In genomic region chr7:9226500-9226899, GRCh38 we compare ENCODE assay signal across 23 cellular contexts.
"Had no signal": no experiment of that assay in that cellular context is flagged by ENCODE, and none has a peak within 500 bp of the region (broad histone marks: within the 10 kb centered on the region; RNA-seq: fewer than 3 reads in every experiment).

No MANE protein-coding gene starts in this region.

- H3K27ac ChIP-seq: coronary artery, dorsolateral prefrontal cortex, esophagus muscularis mucosa, foreskin keratinocyte, gastroesophageal sphincter, heart left ventricle, hepatocyte, left lung, lower lobe of right lung had no signal

- H3K36me3 ChIP-seq: esophagus muscularis mucosa, gastroesophageal sphincter, heart left ventricle, left lung, lower lobe of right lung had no signal

- DNase-seq: dermis blood vessel endothelial cell; dorsolateral prefrontal cortex; effector CD4-positive, alpha-beta T cell; effector memory CD4-positive, alpha-beta T cell; foreskin keratinocyte; heart left ventricle; hypothalamus; left cardiac atrium; left lung; left ventricle myocardium superior; lower lobe of right lung; mesenchymal stem cell; mucosa of descending colon; naive B cell had no signal

- H3K79me2 ChIP-seq: hepatocyte had no signal

- H3K27me3 ChIP-seq: esophagus muscularis mucosa, foreskin keratinocyte, gastroesophageal sphincter, heart left ventricle, hepatocyte, left lung had no signal

- H3K4me1 ChIP-seq: esophagus muscularis mucosa, foreskin keratinocyte, gastroesophageal sphincter, heart left ventricle, left lung, lower lobe of right lung had no signal

- H3K4me2 ChIP-seq: hepatocyte had no signal

- FAIRE-seq: colon, endothelial cell of umbilical vein, frontal cortex, islet of Langerhans, keratinocyte had no signal

- H3K9me3 ChIP-seq: esophagus muscularis mucosa, heart left ventricle, lower lobe of right lung had no signal

- H3K4me3 ChIP-seq: coronary artery, dorsolateral prefrontal cortex, esophagus muscularis mucosa, gastroesophageal sphincter, heart left ventricle, hepatocyte, left lung, lower lobe of right lung, mucosa of descending colon had no signal

- ATAC-seq: foreskin keratinocyte, gastroesophageal sphincter, heart left ventricle, left cardiac atrium, left lung, left ventricle myocardium superior, lower lobe of right lung, mucosa of descending colon had no signal

- H2AFZ ChIP-seq: hepatocyte had no signal
